In genomic region chr3:177445591-177445990, GRCh38 we compare ENCODE assay signal across 22 cellular contexts.
DNase-seq lines count a peak whose midpoint lies in the region; ATAC-seq and TF ChIP-seq lines count a peak whose summit lies in the region.
"Had no signal": no experiment of that assay in that cellular context is flagged by ENCODE, and none has a peak within 500 bp of the region (broad histone marks: within the 10 kb centered on the region; RNA-seq: fewer than 3 reads in every experiment).

No MANE protein-coding gene starts in this region.

- H3K4me2 ChIP-seq in mesenchymal stem cell (ENCODE audit: low read length, poor library complexity, severe bottlenecking), result no peak overlapping the region
- H3K4me2 ChIP-seq: BLaER1, KMS-11 had no signal

- H3K79me1 ChIP-seq in mesenchymal stem cell (replicated peaks; ENCODE audit: low read length, poor library complexity, severe bottlenecking), result no peaks in the 10 kb centered on the region

- no peak overlapping the region for H2AK5ac ChIP-seq in mesenchymal stem cell (ENCODE audit: low read length, severe bottlenecking)

- POLR2A ChIA-PET in Panc1 (lab: Charles Lee), result no interaction called here

- H3K36me3 ChIP-seq in Panc1 (ENCODE audit: control insufficient read depth, insufficient read depth, low read length) (no peaks in the 10 kb centered on the region), gastroesophageal sphincter (no peaks in the 10 kb centered on the region), sigmoid colon (no peaks in the 10 kb centered on the region), mesenchymal stem cell (ENCODE audit: control insufficient read depth in 1 of 2, insufficient read depth in 2 of 2, low read depth in 1 of 2, low read length in 2 of 2) (no peaks in the 10 kb centered on the region)
- H3K36me3 ChIP-seq: BLaER1 had no signal

- H3K4me1 ChIP-seq in Panc1 (ENCODE audit: control insufficient read depth, insufficient read depth, low read length) (peaks cover 16% of the 10 kb centered on the region; the same call in 1 of the 2 replicates), gastroesophageal sphincter (peaks cover 3 to 45% (median 13%) of the 10 kb centered on the region in 3 donors), sigmoid colon (peaks cover 0 to 75% (median 53%) of the 10 kb centered on the region in 4 donors), mesenchymal stem cell (ENCODE audit: control insufficient read depth, insufficient read depth, low read depth, low read length) (peaks cover 8% of the 10 kb centered on the region)

- H2AFZ ChIP-seq in mesenchymal stem cell (ENCODE audit: low read depth, low read length), result no peak overlapping the region

- TF ChIP-seq POLR2A in gastroesophageal sphincter (IDR thresholded peaks at IDR 0.05) (no peak), sigmoid colon (IDR thresholded peaks at IDR 0.05) (no peak)

- H3K4me3 Mint-ChIP-seq in CD14-positive monocyte, result no peak overlapping the region
- H3K4me3 Mint-ChIP-seq in nephron progenitor cell, result no peak overlapping the region
- H3K4me3 Mint-ChIP-seq: CD4-positive, alpha-beta memory T cell had no signal

- H3K36me3 Mint-ChIP-seq in CD14-positive monocyte (no peaks in the 10 kb centered on the region), nephron progenitor cell (ENCODE audit: low read depth) (no peaks in the 10 kb centered on the region)
- H3K36me3 Mint-ChIP-seq: CD4-positive, alpha-beta memory T cell had no signal

- H2BK120ac ChIP-seq in mesenchymal stem cell (ENCODE audit: low read depth, low read length), result no peak overlapping the region

- no peak overlapping the region for H3K4ac ChIP-seq in mesenchymal stem cell (ENCODE audit: low read depth in 1 of 2, low read length in 2 of 2)

- ATAC-seq in Panc1, result no peak
- ATAC-seq in gastroesophageal sphincter, result no peak
- ATAC-seq: GM12878 had no signal

- H3K27ac ChIP-seq in Panc1 (ENCODE audit: low read length) (peak overlapping the region; percentile 36; the same call in 1 of the 2 replicates), gastroesophageal sphincter (peak overlapping the region; percentile 54 to 86 (median 68)), sigmoid colon (peak overlapping the region; percentile 58 to 88 (median 80)), mesenchymal stem cell (ENCODE audit: low read length, poor library complexity, severe bottlenecking) (no peak overlapping the region)
- H3K27ac ChIP-seq: 22Rv1, BLaER1, KMS-11 had no signal

- H4K8ac ChIP-seq in mesenchymal stem cell (ENCODE audit: low read length), result no peak overlapping the region

- H2BK5ac ChIP-seq in mesenchymal stem cell (ENCODE audit: low read depth, low read length, poor library complexity, severe bottlenecking), result no peak overlapping the region

- no peak overlapping the region for H3K23ac ChIP-seq in mesenchymal stem cell (ENCODE audit: low read length in 2 of 2)

- no peaks in the 10 kb centered on the region for H3K9me3 Mint-ChIP-seq in CD14-positive monocyte
- no peaks in the 10 kb centered on the region for H3K9me3 Mint-ChIP-seq in nephron progenitor cell
- H3K9me3 Mint-ChIP-seq: CD4-positive, alpha-beta memory T cell had no signal

- H3K9me3 ChIP-seq in Panc1 (ENCODE audit: control insufficient read depth, insufficient read depth, low read depth, low read length) (no peaks in the 10 kb centered on the region), gastroesophageal sphincter (no peaks in the 10 kb centered on the region), sigmoid colon (no peaks in the 10 kb centered on the region), mesenchymal stem cell (ENCODE audit: control insufficient read depth, low read length) (no peaks in the 10 kb centered on the region)

- H3K27ac Mint-ChIP-seq in CD14-positive monocyte (peak overlapping the region in 4 of 7 donors; percentile 82 to 91 (median 89)), nephron progenitor cell (no peak overlapping the region)

- no peak overlapping the region for H3K14ac ChIP-seq in mesenchymal stem cell (ENCODE audit: low read length in 2 of 2)

- no peak overlapping the region for H3K9ac ChIP-seq in mesenchymal stem cell (ENCODE audit: low read length)
- H3K9ac ChIP-seq: BLaER1, KMS-11 had no signal

- CTCF ChIA-PET in Panc1 (lab: Charles Lee), result no interaction called here

- intact Hi-C loops in CD14-positive monocyte (cut with micrococcal nuclease) (loop anchor here in 1 of 2 donors (5.0 to 10.0 kb wide), 2 partner anchors 159 to 248 kb away; partner anchors contain the start of gene TBL1XR1), Panc1 (cut with micrococcal nuclease; ENCODE audit: unreplicated experiment) (no loop called here), sigmoid colon (cut with DNase I) (loop anchor here (5.0 to 10.0 kb wide), 2 partner anchors 152 to 879 kb away; no protein-coding TSS in a partner anchor)

- H4K91ac ChIP-seq in mesenchymal stem cell (ENCODE audit: low read length), result no peak overlapping the region

- BruUV-seq in Panc1 (replicated peaks; lab: Mats Ljungman, UMichigan), result no TSS peak

- H3K18ac ChIP-seq in mesenchymal stem cell (ENCODE audit: low read depth in 1 of 2, low read length in 2 of 2), result no peak overlapping the region

- H3K27me3 ChIP-seq in Panc1 (ENCODE audit: control insufficient read depth, insufficient read depth, low read length) (no peaks in the 10 kb centered on the region), gastroesophageal sphincter (no peaks in the 10 kb centered on the region), sigmoid colon (no peaks in the 10 kb centered on the region), mesenchymal stem cell (ENCODE audit: control insufficient read depth in 1 of 2, insufficient read depth in 1 of 2, low read length in 2 of 2) (no peaks in the 10 kb centered on the region)
- H3K27me3 ChIP-seq: BLaER1 had no signal

- TF ChIP-seq CTCF in CD14-positive monocyte (IDR thresholded peaks at IDR 0.05) (no peak), Panc1 (IDR thresholded peaks at IDR 0.05) (no peak), gastroesophageal sphincter (IDR thresholded peaks at IDR 0.05) (no peak), sigmoid colon (IDR thresholded peaks at IDR 0.05) (no peak), nephron progenitor cell (IDR thresholded peaks at IDR 0.05) (no peak)

- H2BK15ac ChIP-seq in mesenchymal stem cell (ENCODE audit: low read depth, poor library complexity, severe bottlenecking), result no peak overlapping the region

- in situ Hi-C loops in Panc1 (cut with HindIII; ENCODE audit: low pct_unique_long_range_greater_than_20kb, low sequenced_read_pairs), result no loop called here

- no peak for TF ChIP-seq EP300 in gastroesophageal sphincter (IDR thresholded peaks at IDR 0.05)
- TF ChIP-seq EP300 in sigmoid colon (IDR thresholded peaks at IDR 0.05), result no peak

- no peak overlapping the region for H2BK12ac ChIP-seq in mesenchymal stem cell (ENCODE audit: low read length in 2 of 2)

- H3K4me1 Mint-ChIP-seq in CD14-positive monocyte (peaks cover 47% of the 10 kb centered on the region), nephron progenitor cell (peaks cover 46% of the 10 kb centered on the region)

- H3K4me3 ChIP-seq in Panc1 (ENCODE audit: low read depth in 2 of 2, low read length in 2 of 2) (no peak overlapping the region), gastroesophageal sphincter (no peak overlapping the region), sigmoid colon (no peak overlapping the region), mesenchymal stem cell (ENCODE audit: insufficient read depth in 1 of 2, low read depth in 1 of 2, low read length in 2 of 2) (no peak overlapping the region)
- H3K4me3 ChIP-seq: BLaER1, GM12878 had no signal

- no peaks in the 10 kb centered on the region for H3K27me3 Mint-ChIP-seq in CD14-positive monocyte (ENCODE audit: low read depth in 3 of 3)
- H3K27me3 Mint-ChIP-seq in nephron progenitor cell (ENCODE audit: low read depth, poor library complexity), result no peaks in the 10 kb centered on the region
- H3K27me3 Mint-ChIP-seq: CD4-positive, alpha-beta memory T cell had no signal

- DNase-seq in CD14-positive monocyte (ENCODE audit: low spot score) (no peak), Panc1 (ENCODE audit: low read depth, low spot score) (no peak), sigmoid colon (no peak), superior temporal gyrus (ENCODE audit: extremely low spot score) (no peak), nephron progenitor cell (no peak), mesenchymal stem cell (no peak)
- DNase-seq in activated T-cell treated with anti-CD3 and anti-CD28 coated beads, Interleukin-2, amount 50 U/mL, for 1 hour, result no peak
- DNase-seq: ACHN; CD4-positive, alpha-beta memory T cell; DND-41; IMR-90; NCI-H1105 treated with DMSO at 0.1 percent for 48 hours; NCI-H2029 treated with DMSO at 0.1 percent for 48 hours; NCI-H345; NCI-H524; OCI-M1; Right ventricle myocardium superior had no signal
